Comparison of ENCODE assay signal across 23 cellular contexts in the genomic region with DNA sequence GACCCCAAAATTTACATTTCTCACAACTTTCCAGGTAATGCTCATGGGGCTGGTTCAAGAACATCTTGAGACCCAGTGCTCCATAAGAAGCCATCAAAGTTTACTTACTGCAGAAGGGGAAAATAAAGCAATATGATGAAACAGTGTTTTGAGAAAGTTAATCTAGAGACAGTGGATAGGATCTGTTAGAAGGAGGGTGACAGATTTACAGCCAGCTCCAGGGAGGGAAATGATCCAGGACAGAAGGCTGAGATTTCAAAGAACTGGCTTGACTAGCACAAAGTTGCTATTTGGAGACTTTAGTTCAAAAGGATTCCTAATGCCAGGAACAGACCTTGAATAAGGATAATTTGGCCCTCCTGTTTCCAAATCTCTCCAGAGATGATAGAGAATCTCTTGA.
A peak's percentile ranks its signal among the peaks of the same experiment; 100 is the strongest.
DNase-seq lines count a peak whose midpoint lies in the region; TF ChIP-seq lines count a peak whose summit lies in the region.
"Had no signal": no experiment of that assay in that cellular context is flagged by ENCODE, and none has a peak within 500 bp of the region (broad histone marks: within the 10 kb centered on the region; RNA-seq: fewer than 3 reads in every experiment).

No MANE protein-coding gene starts in this region.

- H3K4me3 ChIP-seq in smooth muscle cell = no peak overlapping the region
- H3K4me3 ChIP-seq: A549; BLaER1 treated with 17β-estradiol and CSF1 and Interleukin-3, amounts not matched to agents 10 nM and 100 nM; GM12878 had no signal

- H3K9me3 Mint-ChIP-seq in chondrocyte (ENCODE audit: low read depth) (no peaks in the 10 kb centered on the region), nephron progenitor cell (no peaks in the 10 kb centered on the region)
- H3K9me3 Mint-ChIP-seq: CD4-positive, alpha-beta T cell; CD8-positive, alpha-beta T cell had no signal

- H3K4me2 ChIP-seq in smooth muscle cell = no peak overlapping the region
- H3K4me2 ChIP-seq: A549; BLaER1 treated with 17β-estradiol and CSF1 and Interleukin-3, amounts not matched to agents 10 nM and 100 nM had no signal

- H3F3A ChIP-seq in smooth muscle cell (ENCODE audit: low read depth) = peaks cover 71% of the 10 kb centered on the region

- no peak overlapping the region for H2AFZ ChIP-seq in smooth muscle cell (ENCODE audit: low read depth)

- peaks cover 100% of the 10 kb centered on the region for H4K20me1 ChIP-seq in smooth muscle cell (ENCODE audit: low read depth)
- H4K20me1 ChIP-seq: BLaER1 treated with 17β-estradiol and CSF1 and Interleukin-3, amounts not matched to agents 10 nM and 100 nM had no signal

- peak overlapping the region; percentile 22 for H3K27ac ChIP-seq in smooth muscle cell (ENCODE audit: low read depth)
- H3K27ac ChIP-seq: 22Rv1; A549; BLaER1 treated with 17β-estradiol and CSF1 and Interleukin-3, amounts not matched to agents 10 nM and 100 nM; C4-2B had no signal

- no peaks in the 10 kb centered on the region for H3K27me3 ChIP-seq in smooth muscle cell (ENCODE audit: low read depth)
- H3K27me3 ChIP-seq: BLaER1 treated with 17β-estradiol and CSF1 and Interleukin-3, amounts not matched to agents 10 nM and 100 nM had no signal

- H3K27me3 Mint-ChIP-seq in chondrocyte (ENCODE audit: low read depth) (no peaks in the 10 kb centered on the region), nephron progenitor cell (ENCODE audit: low read depth, poor library complexity) (no peaks in the 10 kb centered on the region)
- H3K27me3 Mint-ChIP-seq: B cell; CD4-positive, alpha-beta T cell had no signal

- H3K4me1 ChIP-seq in smooth muscle cell (ENCODE audit: low read depth) = peaks cover 15% of the 10 kb centered on the region
- H3K4me1 ChIP-seq: A549; BLaER1 treated with 17β-estradiol and CSF1 and Interleukin-3, amounts not matched to agents 10 nM and 100 nM had no signal

- H3K4me3 Mint-ChIP-seq in chondrocyte (ENCODE audit: unreplicated experiment) (no peak overlapping the region), nephron progenitor cell (no peak overlapping the region)
- H3K4me3 Mint-ChIP-seq: B cell; CD4-positive, alpha-beta T cell; CD8-positive, alpha-beta T cell had no signal

- peak overlapping the region; percentile 52 for H3K27ac Mint-ChIP-seq in chondrocyte (ENCODE audit: unreplicated experiment)
- peak overlapping the region; percentile 73 for H3K27ac Mint-ChIP-seq in nephron progenitor cell
- H3K27ac Mint-ChIP-seq: B cell; CD4-positive, alpha-beta T cell; CD8-positive, alpha-beta T cell had no signal

- H3K4me1 Mint-ChIP-seq in chondrocyte (ENCODE audit: low read depth) = peaks cover 31% of the 10 kb centered on the region
- H3K4me1 Mint-ChIP-seq in nephron progenitor cell = peaks cover 55% of the 10 kb centered on the region
- H3K4me1 Mint-ChIP-seq: B cell had no signal

- no peak for DNase-seq in chondrocyte (ENCODE audit: low spot score)
- DNase-seq in left kidney (ENCODE audit: low read depth, low spot score) = peak; percentile 88
- no peak for DNase-seq in nephron progenitor cell
- DNase-seq in smooth muscle cell (lab: John Stamatoyannopoulos, UW; ENCODE audit: unreplicated experiment) = no peak
- DNase-seq in activated CD4-positive, alpha-beta T cell treated with anti-CD3 and anti-CD28 coated beads for 4 hours = no peak
- DNase-seq in COR-L47 (lab: John Stamatoyannopoulos, UW) = no peak
- DNase-seq in stimulated activated CD8-positive, alpha-beta memory T cell treated with anti-CD3 and anti-CD28 coated beads, Interleukin-4, amount 100 ng/mL, for 48 hours = no peak
- DNase-seq: AML-193; CD4-positive, alpha-beta T cell; CD8-positive, alpha-beta T cell; DMS 273 treated with DMSO at 0.1 percent for 48 hours; DMS153; DMS53; DMS79; DND-41; EL; GDM1 had no signal

- H3K79me2 ChIP-seq in smooth muscle cell (ENCODE audit: low read depth) = peaks cover 93% of the 10 kb centered on the region

- TF ChIP-seq CTCF in chondrocyte (IDR thresholded peaks at IDR 0.05) (no peak), nephron progenitor cell (IDR thresholded peaks at IDR 0.05) (no peak), smooth muscle cell (IDR thresholded peaks at IDR 0.05; ENCODE audit: borderline replicate concordance, insufficient read depth, poor library complexity, severe bottlenecking) (no peak)

- H3K9me3 ChIP-seq in smooth muscle cell (replicated peaks; ENCODE audit: low read depth) = no peaks in the 10 kb centered on the region
- H3K9me3 ChIP-seq: A549; BLaER1 treated with 17β-estradiol and CSF1 and Interleukin-3, amounts not matched to agents 10 nM and 100 nM had no signal

- no peaks in the 10 kb centered on the region for H3K36me3 ChIP-seq in smooth muscle cell (ENCODE audit: low read depth)
- H3K36me3 ChIP-seq: BLaER1 treated with 17β-estradiol and CSF1 and Interleukin-3, amounts not matched to agents 10 nM and 100 nM had no signal

- H3K36me3 Mint-ChIP-seq in chondrocyte (ENCODE audit: low read depth) (peaks cover 2% of the 10 kb centered on the region), nephron progenitor cell (ENCODE audit: low read depth) (peaks cover 26% of the 10 kb centered on the region)
- H3K36me3 Mint-ChIP-seq: CD8-positive, alpha-beta T cell had no signal

- H3K9ac ChIP-seq in smooth muscle cell (ENCODE audit: low read depth) = no peak overlapping the region
- H3K9ac ChIP-seq: BLaER1 treated with 17β-estradiol and CSF1 and Interleukin-3, amounts not matched to agents 10 nM and 100 nM had no signal
